Comparison of ENCODE assay signal across 8 cellular contexts in the genomic region with DNA sequence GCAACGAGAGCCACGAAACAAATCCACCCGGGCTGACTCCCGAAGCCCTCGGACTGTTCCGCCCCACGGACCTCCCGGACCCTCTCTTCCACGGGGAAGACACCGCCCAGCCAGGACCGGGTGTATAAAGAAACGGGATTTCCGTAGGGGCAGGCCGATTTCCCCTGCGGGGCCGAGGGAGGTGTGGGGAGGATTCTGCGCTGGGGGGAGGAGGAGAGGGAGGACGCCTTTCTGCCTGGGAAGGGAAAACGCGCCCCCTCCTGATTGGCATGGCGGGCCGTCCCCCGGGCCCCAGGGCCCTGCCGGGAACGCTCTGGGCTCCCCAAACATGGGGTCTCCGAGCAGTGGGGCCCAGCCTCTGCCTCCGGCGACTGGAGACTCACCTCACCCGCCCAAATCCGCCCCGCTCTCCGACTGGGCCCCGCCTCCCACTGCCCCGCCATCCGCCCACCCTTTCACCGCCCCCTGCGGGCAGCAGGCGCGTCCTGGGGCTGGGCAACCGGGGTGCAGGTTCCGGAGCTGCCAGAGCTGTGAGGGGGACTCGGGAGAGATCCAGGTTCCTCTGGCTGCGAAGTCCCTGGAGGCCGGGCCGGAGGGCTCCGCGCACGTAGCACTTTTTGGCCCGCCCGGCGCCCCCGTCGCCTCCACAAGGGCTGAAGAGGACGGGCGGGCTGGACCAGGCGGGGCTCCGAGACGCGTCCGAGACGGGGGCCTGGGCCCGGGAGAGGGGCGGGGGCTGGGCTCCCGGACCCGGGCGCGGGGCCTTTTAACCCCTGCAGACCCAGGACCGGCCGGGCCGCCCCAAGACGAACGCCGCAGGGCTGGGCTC. TPM values are rescaled to one million over a fixed set of nuclear protein-coding genes. Genes with fewer than 3 reads are reported as not detected.
DNase-seq lines count a peak whose midpoint lies in the region; ATAC-seq, FAIRE-seq and TF ChIP-seq lines count a peak whose summit lies in the region.

No MANE protein-coding gene starts in this region.

- peaks cover 23% of the 10 kb centered on the region; the same call in 2 of the 3 replicates for H3K36me3 ChIP-seq in K562 (ENCODE audit: control insufficient read depth, insufficient read depth, low read length)

- TF ChIP-seq EP300 in K562 (IDR thresholded peaks at IDR 0.05; ENCODE audit: low read length), result no peak

- H3K36me3 Mint-ChIP-seq in T-cell, result peaks cover 9% of the 10 kb centered on the region

- no peak for TF ChIP-seq POLR2A in K562 (conservative IDR thresholded peaks at IDR 0.05)

- peak overlapping the region; percentile 85 for H3K4me3 ChIP-seq in K562

- H3K9me1 ChIP-seq in K562 (ENCODE audit: control insufficient read depth, insufficient read depth, low read length), result no peaks in the 10 kb centered on the region

- peaks cover 14% of the 10 kb centered on the region for H3K79me2 ChIP-seq in K562 (ENCODE audit: control insufficient read depth, insufficient read depth, low read length)

- CTCF ChIA-PET in T-cell (lab: Charles Lee) (interaction anchor here in 1 of 2 donors (0.6 to 0.7 kb wide), 3 partner anchors 23 to 552 kb away, joined by 3 to 5 read pairs (median 4); no protein-coding TSS in a partner anchor), K562 (lab: Yijun Ruan, JAX; ENCODE audit: low intra/inter-chr PET ratio) (interaction anchor here (1.0 kb wide), 1 partner anchor 24 kb away, joined by 5 read pairs; no protein-coding TSS in a partner anchor)

- peaks cover 10 to 57% of the 10 kb centered on the region in 2 experiments for H3K4me1 ChIP-seq in K562 (replicated peaks in 1 of 2; ENCODE audit: control insufficient read depth in 2 of 2, insufficient read depth in 2 of 2, low read length in 2 of 2)

- FAIRE-seq in K562 (lab: Jason Lieb, UNC), result no peak

- H3K9ac ChIP-seq in K562 (ENCODE audit: insufficient read depth in 1 of 2, low read depth in 2 of 2, low read length in 2 of 2), result peak overlapping the region; percentile 53 to 98; a peak in 3 of 4 replicates

- H2AFZ ChIP-seq in K562 (ENCODE audit: low read depth, low read length), result peak overlapping the region; percentile 74

- peaks cover 29 to 39% of the 10 kb centered on the region in 2 experiments for H3K27me3 ChIP-seq in K562 (ENCODE audit: control insufficient read depth in 2 of 2, insufficient read depth in 2 of 2, low read length in 2 of 2)

- peaks cover 7% of the 10 kb centered on the region for H3K9me3 ChIP-seq in K562 (replicated peaks; ENCODE audit: control insufficient read depth, insufficient read depth, low read depth, low read length)

- peak overlapping the region; percentile 49 to 52 for H3K27ac Mint-ChIP-seq in T-cell

- 7% methylated on average over 26 of the region's 73 CpGs for WGBS in K562 (ENCODE audit: insufficient coverage, low coverage, missing lambda C conversion rate)

- TF ChIP-seq CTCF in C4-2B (conservative IDR thresholded peaks at IDR 0.05) (no peak; the same call in 1 of the 2 replicates), K562 (IDR thresholded peaks at IDR 0.05 in 2 of 3, conservative IDR thresholded peaks at IDR 0.05 in 1 of 3; ENCODE audit: insufficient read depth in 2 of 3, low read depth in 1 of 3, low read length in 3 of 3) (peak in 2 of 3 experiments; percentile 23 to 38; a peak in 3 of 6 replicates)

- H3K4me3 Mint-ChIP-seq in T-cell, result peak overlapping the region; percentile 73 to 76 (median 75)

- peaks cover 17 to 34% (median 20%) of the 10 kb centered on the region in 3 donors for H3K4me1 Mint-ChIP-seq in T-cell

- BruUV-seq in K562 (replicated peaks; lab: Mats Ljungman, UMichigan), result TSS peak; percentile 70

- ATAC-seq in GM19351 (IDR thresholded peaks at IDR 0.05; ENCODE audit: unreplicated experiment) (peak; percentile 45), HG03457 (IDR thresholded peaks at IDR 0.05; ENCODE audit: unreplicated experiment) (peak; percentile 21), T-cell (replicated peaks in 1 of 4) (peak; percentile 57 to 63 (median 62)), K562 (peak; percentile 59)

- peak in 27 of 34 experiments; percentile 22 to 75 (median 46) for DNase-seq in T-cell
- DNase-seq in K562 (ENCODE audit: extremely low read depth in 1 of 4, low spot score in 3 of 4), result peak; percentile 66 to 75 (median 72)
- peak; percentile 78 for DNase-seq in iPS-NIHi7 (ENCODE audit: extremely low spot score)
- peak; percentile 59 for DNase-seq in stimulated activated CD4-positive, alpha-beta T cell treated with anti-CD3 and anti-CD28 coated beads, Interleukin-12 subunit alpha, Interleukin-12 subunit beta, amount 100 ng/mL, for 4 hours
- DNase-seq in cortex of kidney (lab: John Stamatoyannopoulos, UW), result no peak

- intact Hi-C loops in K562 (cut with micrococcal nuclease), result no loop called here

- peak overlapping the region; percentile 66 for H3K4me2 ChIP-seq in K562 (ENCODE audit: insufficient read depth, low read length)

- peak; percentile 20 to 25; a peak in 1 of 4 replicates for TF ChIP-seq RAD21 in K562 (CRISPR knock-in tag; conservative IDR thresholded peaks at IDR 0.05 in 1 of 2, IDR thresholded peaks at IDR 0.05 in 1 of 2)

- H3K9me3 Mint-ChIP-seq in T-cell, result peaks cover 0 to 2% (median 0%) of the 10 kb centered on the region in 3 donors

- no peaks in the 10 kb centered on the region for H3K27me3 Mint-ChIP-seq in T-cell

- POLR2A ChIA-PET in T-cell (lab: Charles Lee), result interaction anchor here (0.6 kb wide), 4 partner anchors 10 to 560 kb away, joined by 3 to 6 read pairs (median 4); a partner anchor contains a TSS
- POLR2A ChIA-PET in K562 (lab: Yijun Ruan, JAX), result interaction anchor here (0.6 to 1.6 kb wide), 17 partner anchors 10 to 708 kb away, joined by 3 to 19 read pairs (median 4); a partner anchor contains a TSS

- H3K27ac ChIP-seq in C4-2B, result peak overlapping the region; percentile 90
- H3K27ac ChIP-seq in K562 (ENCODE audit: extremely low read depth, low read depth, low read length), result peak overlapping the region; percentile 96; the same call in 1 of the 3 replicates

- in situ Hi-C loops in K562 (cut with MboI), result no loop called here

- no peaks in the 10 kb centered on the region for H4K20me1 ChIP-seq in K562 (replicated peaks; ENCODE audit: control insufficient read depth, insufficient read depth, low read length)

RNA-seq across cellular contexts. Expression of a gene that starts 0.6 kb away (rescaled TPM):
- total RNA-seq in T-cell, result 100 to 1,000 TPM; 147 to 320 (median 300) TPM
- 8.8 and 25.0 TPM in 2 replicates for total RNA-seq in K562 (2011; cell fraction: chromatin; rRNA removed; ENCODE audit: low replicate concordance)
- total RNA-seq in K562 (2011; cell fraction: nucleolus; rRNA removed), result 34.9 and 37.0 TPM in 2 replicates
- 25.6 and 28.6 TPM in 2 replicates for total RNA-seq in K562 (2011; cell fraction: nucleoplasm; rRNA removed)
- total RNA-seq in K562 (2014; rRNA removed), result 73.9 and 86.1 TPM in 2 replicates
- 2.3 and 4.5 TPM in 2 replicates for total RNA-seq in K562 (2014; rRNA removed; fragmentation: Illumina TruSeq; extraction: Trizol)
- total RNA-seq in K562 (2015; rRNA removed; fragmentation: Illumina TruSeq; extraction: Trizol), result 10.5 and 16.6 TPM in 2 replicates
- 220 and 233 TPM in 2 replicates for total RNA-seq in K562 (2021)
- polyA plus RNA-seq in K562 (2011; rRNA removed), result 4.5 and 9.8 TPM in 2 replicates
- polyA plus RNA-seq in K562 (2011; cell fraction: cytosol; rRNA removed), result 17.2 and 51.6 TPM in 2 replicates
- polyA plus RNA-seq in K562 (2011; cell fraction: nucleus; rRNA removed), result 34.4 and 40.3 TPM in 2 replicates
- 125 and 320 TPM in 2 replicates for polyA plus RNA-seq in K562 (2012)
- 11.2 and 59.1 TPM in 2 replicates for polyA plus RNA-seq in K562 (2014; fragmentation: Illumina TruSeq; extraction: Trizol)
- under 1 TPM; 0.77 to 0.85 TPM for polyA plus RNA-seq in K562 (2014; fragmentation: Nextera tagmentation; extraction: Ambion mirVana)
- polyA plus RNA-seq in K562 (2014; rRNA removed), result 98.3 and 99.6 TPM in 2 replicates
- 0.95 and 2.2 TPM in 2 replicates for polyA minus RNA-seq in K562 (2011; rRNA and poly(A)+ RNA removed)
- polyA minus RNA-seq in K562 (2011; cell fraction: cytosol; rRNA and poly(A)+ RNA removed), result 82.0 and 193 TPM in 2 replicates
- 25.2 and 33.4 TPM in 2 replicates for polyA minus RNA-seq in K562 (2011; cell fraction: nucleus; rRNA and poly(A)+ RNA removed)

RNA-seq across cellular contexts. Expression of a gene that starts 17.2 kb away (rescaled TPM):
- total RNA-seq in T-cell (under 1 TPM; 0.15 to 0.47 (median 0.23) TPM), K562 (2014; rRNA removed) (not detected in 2 replicates), K562 (2014; rRNA removed; fragmentation: Illumina TruSeq; extraction: Trizol) (not detected in 2 replicates), K562 (2015; rRNA removed; fragmentation: Illumina TruSeq; extraction: Trizol) (not detected in 2 replicates), K562 (2021) (not detected in 2 replicates)
- total RNA-seq in K562 (2011; cell fraction: chromatin; rRNA removed; ENCODE audit: low replicate concordance), result not detected in 2 replicates
- not detected in 2 replicates for total RNA-seq in K562 (2011; cell fraction: nucleolus; rRNA removed)
- total RNA-seq in K562 (2011; cell fraction: nucleoplasm; rRNA removed), result not detected in 2 replicates
- polyA plus RNA-seq in K562 (2011; rRNA removed) (not detected in 2 replicates), K562 (2014; fragmentation: Illumina TruSeq; extraction: Trizol) (not detected in 2 replicates), K562 (2014; fragmentation: Nextera tagmentation; extraction: Ambion mirVana) (not detected), K562 (2014; rRNA removed) (0.07 TPM in 1 of 2 replicates, not detected in the other)
- polyA plus RNA-seq in K562 (2011; cell fraction: cytosol; rRNA removed), result 0.03 TPM in 1 of 2 replicates, not detected in the other
- polyA plus RNA-seq in K562 (2011; cell fraction: nucleus; rRNA removed), result not detected in 2 replicates
- 0.11 TPM in 1 of 2 replicates, not detected in the other for polyA plus RNA-seq in K562 (2012)
- not detected in 2 replicates for polyA minus RNA-seq in K562 (2011; rRNA and poly(A)+ RNA removed)
- not detected in 2 replicates for polyA minus RNA-seq in K562 (2011; cell fraction: cytosol; rRNA and poly(A)+ RNA removed)
- not detected in 2 replicates for polyA minus RNA-seq in K562 (2011; cell fraction: nucleus; rRNA and poly(A)+ RNA removed)

RNA-seq across cellular contexts. Expression of a gene that starts 21.1 kb away (rescaled TPM):
- total RNA-seq in T-cell (1 to 10 TPM in 3 of 5 donors, under 1 TPM in 2; 0.50 to 3.1 (median 1.1) TPM), K562 (2014; rRNA removed) (20.9 and 24.8 TPM in 2 replicates), K562 (2014; rRNA removed; fragmentation: Illumina TruSeq; extraction: Trizol) (8.7 and 11.5 TPM in 2 replicates), K562 (2015; rRNA removed; fragmentation: Illumina TruSeq; extraction: Trizol) (7.7 and 8.7 TPM in 2 replicates), K562 (2021) (29.0 and 29.6 TPM in 2 replicates)
- total RNA-seq in K562 (2011; cell fraction: chromatin; rRNA removed; ENCODE audit: low replicate concordance), result 13.0 and 31.1 TPM in 2 replicates
- total RNA-seq in K562 (2011; cell fraction: nucleolus; rRNA removed), result 23.3 and 23.8 TPM in 2 replicates
- 9.9 and 20.4 TPM in 2 replicates for total RNA-seq in K562 (2011; cell fraction: nucleoplasm; rRNA removed)
- polyA plus RNA-seq in K562 (2011; rRNA removed) (9.6 and 11.8 TPM in 2 replicates), K562 (2014; fragmentation: Illumina TruSeq; extraction: Trizol) (27.2 and 29.6 TPM in 2 replicates), K562 (2014; fragmentation: Nextera tagmentation; extraction: Ambion mirVana) (under 1 TPM; 0.04 to 0.58 TPM), K562 (2014; rRNA removed) (10.9 and 11.4 TPM in 2 replicates)
- 10.8 and 19.3 TPM in 2 replicates for polyA plus RNA-seq in K562 (2011; cell fraction: cytosol; rRNA removed)
- 13.8 and 24.9 TPM in 2 replicates for polyA plus RNA-seq in K562 (2011; cell fraction: nucleus; rRNA removed)
- polyA plus RNA-seq in K562 (2012), result 29.1 and 61.1 TPM in 2 replicates
- 10.3 and 11.5 TPM in 2 replicates for polyA minus RNA-seq in K562 (2011; rRNA and poly(A)+ RNA removed)
- 34.7 and 45.1 TPM in 2 replicates for polyA minus RNA-seq in K562 (2011; cell fraction: cytosol; rRNA and poly(A)+ RNA removed)
- polyA minus RNA-seq in K562 (2011; cell fraction: nucleus; rRNA and poly(A)+ RNA removed), result 8.2 and 10.0 TPM in 2 replicates

RNA-seq across cellular contexts. Expression of a gene that starts 27.6 kb away (rescaled TPM):
- total RNA-seq in T-cell (not detected), K562 (2014; rRNA removed) (not detected in 2 replicates), K562 (2014; rRNA removed; fragmentation: Illumina TruSeq; extraction: Trizol) (not detected in 2 replicates), K562 (2015; rRNA removed; fragmentation: Illumina TruSeq; extraction: Trizol) (not detected in 2 replicates), K562 (2021) (not detected in 2 replicates)
- not detected in 2 replicates for total RNA-seq in K562 (2011; cell fraction: chromatin; rRNA removed; ENCODE audit: low replicate concordance)
- 0.17 TPM in 1 of 2 replicates, not detected in the other for total RNA-seq in K562 (2011; cell fraction: nucleolus; rRNA removed)
- total RNA-seq in K562 (2011; cell fraction: nucleoplasm; rRNA removed), result not detected in 2 replicates
- polyA plus RNA-seq in K562 (2011; rRNA removed) (0.04 and 0.07 TPM in 2 replicates), K562 (2014; fragmentation: Illumina TruSeq; extraction: Trizol) (not detected in 2 replicates), K562 (2014; fragmentation: Nextera tagmentation; extraction: Ambion mirVana) (not detected), K562 (2014; rRNA removed) (not detected in 2 replicates)
- 0.03 and 0.07 TPM in 2 replicates for polyA plus RNA-seq in K562 (2011; cell fraction: cytosol; rRNA removed)
- 0.13 and 0.21 TPM in 2 replicates for polyA plus RNA-seq in K562 (2011; cell fraction: nucleus; rRNA removed)
- polyA plus RNA-seq in K562 (2012), result 0.05 TPM in 1 of 2 replicates, not detected in the other
- polyA minus RNA-seq in K562 (2011; rRNA and poly(A)+ RNA removed), result not detected in 2 replicates
- not detected in 2 replicates for polyA minus RNA-seq in K562 (2011; cell fraction: cytosol; rRNA and poly(A)+ RNA removed)
- not detected in 2 replicates for polyA minus RNA-seq in K562 (2011; cell fraction: nucleus; rRNA and poly(A)+ RNA removed)

RNA-seq across cellular contexts. Expression of a gene that starts 34.0 kb away (rescaled TPM):
- 1 to 10 TPM in 2 of 5 donors, under 1 TPM in 3; 0.38 to 1.8 (median 0.70) TPM for total RNA-seq in T-cell
- 1.1 and 6.2 TPM in 2 replicates for total RNA-seq in K562 (2011; cell fraction: chromatin; rRNA removed; ENCODE audit: low replicate concordance)
- 5.0 and 5.5 TPM in 2 replicates for total RNA-seq in K562 (2011; cell fraction: nucleolus; rRNA removed)
- total RNA-seq in K562 (2011; cell fraction: nucleoplasm; rRNA removed), result 1.8 and 2.2 TPM in 2 replicates
- 0.64 and 0.65 TPM in 2 replicates for total RNA-seq in K562 (2014; rRNA removed)
- 0.06 TPM in 1 of 2 replicates, not detected in the other for total RNA-seq in K562 (2014; rRNA removed; fragmentation: Illumina TruSeq; extraction: Trizol)
- total RNA-seq in K562 (2015; rRNA removed; fragmentation: Illumina TruSeq; extraction: Trizol), result 0.14 and 0.23 TPM in 2 replicates
- total RNA-seq in K562 (2021), result 0.74 and 0.89 TPM in 2 replicates
- 1.2 TPM in 2 replicates for polyA plus RNA-seq in K562 (2011; rRNA removed)
- 1.9 and 6.4 TPM in 2 replicates for polyA plus RNA-seq in K562 (2011; cell fraction: cytosol; rRNA removed)
- polyA plus RNA-seq in K562 (2011; cell fraction: nucleus; rRNA removed), result 5.8 and 19.1 TPM in 2 replicates
- 0.94 and 1.1 TPM in 2 replicates for polyA plus RNA-seq in K562 (2012)
- polyA plus RNA-seq in K562 (2014; fragmentation: Illumina TruSeq; extraction: Trizol), result 0.15 and 0.39 TPM in 2 replicates
- polyA plus RNA-seq in K562 (2014; fragmentation: Nextera tagmentation; extraction: Ambion mirVana), result under 1 TPM in 1 of 2 experiments, not detected in 1; 0.08 TPM
- 1.2 and 2.3 TPM in 2 replicates for polyA plus RNA-seq in K562 (2014; rRNA removed)
- polyA minus RNA-seq in K562 (2011; rRNA and poly(A)+ RNA removed), result 0.45 and 0.56 TPM in 2 replicates
- 0.46 and 1.3 TPM in 2 replicates for polyA minus RNA-seq in K562 (2011; cell fraction: cytosol; rRNA and poly(A)+ RNA removed)
- 1.6 and 3.9 TPM in 2 replicates for polyA minus RNA-seq in K562 (2011; cell fraction: nucleus; rRNA and poly(A)+ RNA removed)
